Comparison of ENCODE assay signal across 1 cellular context in genomic region chr7:153381275-153382119, GRCh38.
TF ChIP-seq lines count a peak whose summit lies in the region.

No MANE protein-coding gene starts in this region.

TF ChIP-seq in K562, 482 proteins besides CTCF, POLR2A, EP300 and RAD21 (continued from another document and continues in another):
- no peak for TF ChIP-seq ZBTB43 (CRISPR knock-in tag; IDR thresholded peaks at IDR 0.05)
- no peak for TF ChIP-seq ZNF407 (IDR thresholded peaks at IDR 0.05; ENCODE audit: low read depth)
- no peak for TF ChIP-seq CGGBP1 (CRISPR knock-in tag; IDR thresholded peaks at IDR 0.05)
- no peak for TF ChIP-seq MXD1 (CRISPR knock-in tag; IDR thresholded peaks at IDR 0.05; ENCODE audit: borderline replicate concordance, poor library complexity, severe bottlenecking)
- no peak for TF ChIP-seq HES1 (IDR thresholded peaks at IDR 0.05; ENCODE audit: low read depth)
- no peak for TF ChIP-seq CBFA2T3 (IDR thresholded peaks at IDR 0.05)
- TF ChIP-seq BRF1 (IDR thresholded peaks at IDR 0.05; ENCODE audit: borderline replicate concordance, extremely low read depth, insufficient read length) = no peak
- no peak for TF ChIP-seq HOXB6 (CRISPR knock-in tag; IDR thresholded peaks at IDR 0.05; ENCODE audit: borderline replicate concordance)
- TF ChIP-seq FOS (IDR thresholded peaks at IDR 0.05; ENCODE audit: extremely low read depth, insufficient read length) = no peak
- no peak for TF ChIP-seq CHD2 (IDR thresholded peaks at IDR 0.05; ENCODE audit: low read depth, low read length)
- TF ChIP-seq SRSF7 (optimal IDR thresholded peaks at IDR 0.05; ENCODE audit: low read depth, low read length) = no peak
- TF ChIP-seq ZFP91 (CRISPR knock-in tag; IDR thresholded peaks at IDR 0.05) = no peak
- TF ChIP-seq SAP30 (IDR thresholded peaks at IDR 0.05; ENCODE audit: borderline replicate concordance, insufficient read depth, low read depth, low read length, poor library complexity, severe bottlenecking) = no peak
- no peak for TF ChIP-seq TSC22D4 (tag; IDR thresholded peaks at IDR 0.05)
- no peak for TF ChIP-seq KHSRP (IDR thresholded peaks at IDR 0.05)
- no peak for TF ChIP-seq BDP1 (IDR thresholded peaks at IDR 0.05; ENCODE audit: insufficient read depth, insufficient read length)
- no peak for TF ChIP-seq AFF4 (CRISPR knock-in tag; IDR thresholded peaks at IDR 0.05)
- no peak for TF ChIP-seq SAFB (IDR thresholded peaks at IDR 0.05; ENCODE audit: borderline replicate concordance, low read depth, low read length)
- no peak for TF ChIP-seq ELF1 (tag; IDR thresholded peaks at IDR 0.05)
- no peak for TF ChIP-seq ZNF212 (CRISPR knock-in tag; IDR thresholded peaks at IDR 0.05)
- no peak for TF ChIP-seq KAT7 (CRISPR knock-in tag; IDR thresholded peaks at IDR 0.05; ENCODE audit: borderline replicate concordance)
- TF ChIP-seq HMG20A (CRISPR knock-in tag; conservative IDR thresholded peaks at IDR 0.05) = no peak
- no peak for TF ChIP-seq ZNF197 (CRISPR knock-in tag; IDR thresholded peaks at IDR 0.05; ENCODE audit: low read depth)
- TF ChIP-seq MEF2D (tag; conservative IDR thresholded peaks at IDR 0.05; ENCODE audit: low read depth) = no peak
- TF ChIP-seq TFE3 (CRISPR knock-in tag; IDR thresholded peaks at IDR 0.05) = no peak
- TF ChIP-seq PATZ1 (CRISPR knock-in tag; IDR thresholded peaks at IDR 0.05; ENCODE audit: borderline replicate concordance) = no peak
- TF ChIP-seq EHMT2 (IDR thresholded peaks at IDR 0.05) = no peak
- no peak for TF ChIP-seq CREB5 (CRISPR knock-in tag; IDR thresholded peaks at IDR 0.05)
- TF ChIP-seq PCBP1 (IDR thresholded peaks at IDR 0.05; ENCODE audit: low read depth, low read length, poor library complexity, severe bottlenecking) = no peak
- TF ChIP-seq ZNF655 (CRISPR knock-in tag; IDR thresholded peaks at IDR 0.05) = no peak
- no peak for TF ChIP-seq RFX1 (IDR thresholded peaks at IDR 0.05)
- no peak for TF ChIP-seq ZNF41 (CRISPR knock-in tag; conservative IDR thresholded peaks at IDR 0.05)
- no peak for TF ChIP-seq ZNF146 (CRISPR knock-in tag; IDR thresholded peaks at IDR 0.05; ENCODE audit: unreplicated experiment)
- TF ChIP-seq NCOA1 (IDR thresholded peaks at IDR 0.05; ENCODE audit: low read depth) = no peak
- TF ChIP-seq ZSCAN29 (IDR thresholded peaks at IDR 0.05) = no peak
- no peak for TF ChIP-seq CHD1 (IDR thresholded peaks at IDR 0.05; ENCODE audit: low read length)
